ENCODE assay signal across 8 cellular contexts in the genomic region with DNA sequence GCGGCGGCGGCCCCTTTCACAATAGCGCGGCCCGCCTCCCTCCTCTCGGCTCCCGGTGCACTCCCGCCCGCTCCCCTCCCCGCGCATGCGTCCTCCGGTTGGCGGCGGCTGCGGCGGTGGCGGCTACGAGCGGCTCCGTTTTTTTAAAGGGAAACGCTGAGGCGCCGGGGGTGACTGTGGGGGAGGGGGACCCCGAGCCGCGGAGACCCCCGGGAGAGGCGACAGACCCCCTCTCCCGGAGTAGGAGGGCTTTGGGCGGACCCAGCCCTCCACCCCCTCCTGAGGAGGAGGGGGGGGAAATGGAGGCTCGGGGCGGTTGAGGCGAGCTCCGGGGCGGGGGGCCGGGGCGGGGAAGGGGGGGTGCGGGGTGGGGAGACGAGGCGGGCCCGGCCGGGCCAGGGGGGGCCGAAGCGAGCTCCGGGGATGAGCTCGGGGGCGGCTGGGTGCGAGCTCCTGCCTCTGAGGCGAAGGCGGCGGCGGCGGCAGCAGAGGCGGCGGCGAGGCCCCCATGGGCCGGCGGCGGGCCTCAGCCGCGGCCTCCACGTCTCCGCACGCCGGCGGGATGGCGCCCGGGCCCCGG. TPM values are rescaled to one million over a fixed set of nuclear protein-coding genes. Genes with fewer than 3 reads are reported as not detected.
DNase-seq lines count a peak whose midpoint lies in the region; ATAC-seq and TF ChIP-seq lines count a peak whose summit lies in the region.

A gene with protein sequence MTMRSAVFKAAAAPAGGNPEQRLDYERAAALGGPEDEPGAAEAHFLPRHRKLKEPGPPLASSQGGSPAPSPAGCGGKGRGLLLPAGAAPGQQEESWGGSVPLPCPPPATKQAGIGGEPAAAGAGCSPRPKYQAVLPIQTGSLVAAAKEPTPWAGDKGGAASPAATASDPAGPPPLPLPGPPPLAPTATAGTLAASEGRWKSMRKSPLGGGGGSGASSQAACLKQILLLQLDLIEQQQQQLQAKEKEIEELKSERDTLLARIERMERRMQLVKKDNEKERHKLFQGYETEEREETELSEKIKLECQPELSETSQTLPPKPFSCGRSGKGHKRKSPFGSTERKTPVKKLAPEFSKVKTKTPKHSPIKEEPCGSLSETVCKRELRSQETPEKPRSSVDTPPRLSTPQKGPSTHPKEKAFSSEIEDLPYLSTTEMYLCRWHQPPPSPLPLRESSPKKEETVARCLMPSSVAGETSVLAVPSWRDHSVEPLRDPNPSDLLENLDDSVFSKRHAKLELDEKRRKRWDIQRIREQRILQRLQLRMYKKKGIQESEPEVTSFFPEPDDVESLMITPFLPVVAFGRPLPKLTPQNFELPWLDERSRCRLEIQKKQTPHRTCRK (plus strand): TSS at position 86 of the 580 bp plus-strand sequence. CDS start 642 bp downstream, outside the sequence.

- WGBS in liver: under 1% methylated on average over 71 of the region's 71 CpGs

- TF ChIP-seq CTCF in GM13977 (IDR thresholded peaks at IDR 0.05; ENCODE audit: extremely low read depth, insufficient read depth, missing control alignments): no peak
- peak in 1 of 56 donors; percentile 3 for TF ChIP-seq CTCF in dorsolateral prefrontal cortex (IDR thresholded peaks at IDR 0.05 in 54 of 56, conservative IDR thresholded peaks at IDR 0.05 in 2 of 56; ENCODE audit: low read depth in 1 of 56, partially characterized antibody in 56 of 56)
- TF ChIP-seq CTCF in liver (IDR thresholded peaks at IDR 0.05; ENCODE audit: low read depth, low read length, missing input control): no peak

- ATAC-seq in HG03103 (IDR thresholded peaks at IDR 0.05; ENCODE audit: low read depth, unreplicated experiment) (peak; percentile 46), HG03469 (IDR thresholded peaks at IDR 0.05; ENCODE audit: unreplicated experiment) (no peak)

- H3K4me3 ChIP-seq in dorsolateral prefrontal cortex: peak within 1 kb of the TSS; percentile 73 to 100 (median 96)
- H3K4me3 ChIP-seq in liver (ENCODE audit: low read depth in 1 of 3, low read length in 3 of 3): peak within 1 kb of the TSS; percentile 86 to 97 (median 96)

- CTCF ChIA-PET in activated CD4-positive, alpha-beta memory T cell treated with anti-CD3 and anti-CD28 coated beads, Interleukin-2, amount 10 ng/mL, durations not matched to agents 7 days and 5 days (lab: Charles Lee): interaction anchor here (0.7 to 4.1 kb wide), 6 partner anchors 10 to 195 kb away, joined by 3 to 75 read pairs (median 9); partner anchors contain the start of genes NR1D1 and WIPF2

- H3K27ac Mint-ChIP-seq in activated CD4-positive, alpha-beta memory T cell treated with anti-CD3 and anti-CD28 coated beads, Interleukin-2, amount 10 ng/mL, durations not matched to agents 7 days and 5 days: peak within 1 kb of the TSS; percentile 74

- H3K27me3 Mint-ChIP-seq in activated CD4-positive, alpha-beta memory T cell treated with anti-CD3 and anti-CD28 coated beads, Interleukin-2, amount 10 ng/mL, durations not matched to agents 7 days and 5 days: no peaks in the 10 kb centered on the region

- H3K36me3 ChIP-seq in liver (ENCODE audit: control insufficient read depth in 4 of 4, insufficient read depth in 3 of 4, low read depth in 1 of 4, low read length in 3 of 4): peaks cover 2 to 8% (median 4%) of the 10 kb centered on the region in 4 donors

- peak within 1 kb of the TSS; percentile 78 for H3K4me3 Mint-ChIP-seq in activated CD4-positive, alpha-beta memory T cell treated with anti-CD3 and anti-CD28 coated beads, Interleukin-2, amount 10 ng/mL, durations not matched to agents 7 days and 5 days

- in situ Hi-C loops in GM13977 (cut with MboI; ENCODE audit: low pct_unique_long_range_greater_than_20kb, low sequenced_read_pairs, unreplicated experiment): no loop called here

- no peaks in the 10 kb centered on the region for H3K9me3 ChIP-seq in liver (ENCODE audit: control insufficient read depth in 4 of 4, low read length in 3 of 4)

- TF ChIP-seq RAD21 in liver (IDR thresholded peaks at IDR 0.05): no peak

- peaks cover 3 to 27% (median 23%) of the 10 kb centered on the region in 4 donors for H3K4me1 ChIP-seq in liver (ENCODE audit: control insufficient read depth in 4 of 4, insufficient read depth in 4 of 4, low read length in 3 of 4)

- no peaks in the 10 kb centered on the region for H3K9me3 Mint-ChIP-seq in activated CD4-positive, alpha-beta memory T cell treated with anti-CD3 and anti-CD28 coated beads, Interleukin-2, amount 10 ng/mL, durations not matched to agents 7 days and 5 days

- H3K36me3 Mint-ChIP-seq in activated CD4-positive, alpha-beta memory T cell treated with anti-CD3 and anti-CD28 coated beads, Interleukin-2, amount 10 ng/mL, durations not matched to agents 7 days and 5 days (ENCODE audit: low read depth): peaks cover 34% of the 10 kb centered on the region

- H3K27ac ChIP-seq in dorsolateral prefrontal cortex (peak within 1 kb of the TSS; percentile 96 to 100 (median 99)), liver (ENCODE audit: low read depth in 1 of 2, low read length in 2 of 2) (peak within 1 kb of the TSS; percentile 91 to 95)

- intact Hi-C loops in dorsolateral prefrontal cortex (cut with DNase I): loop anchor here (1.0 to 2.0 kb wide), 3 partner anchors 9 to 19 kb away; partner anchors contain the start of gene CASC3 (in 1 of the 2)

- H3K27me3 ChIP-seq in dorsolateral prefrontal cortex: no peaks in the 10 kb centered on the region
- H3K27me3 ChIP-seq in liver (ENCODE audit: control insufficient read depth in 4 of 4, insufficient read depth in 4 of 4, low read length in 3 of 4): no peaks in the 10 kb centered on the region

- POLR2A ChIA-PET in activated CD4-positive, alpha-beta memory T cell treated with anti-CD3 and anti-CD28 coated beads, Interleukin-2, amount 10 ng/mL, durations not matched to agents 7 days and 5 days (lab: Charles Lee): interaction anchor here (0.6 to 5.6 kb wide), 17 partner anchors 10 to 166 kb away, joined by 3 to 132 read pairs (median 6); partner anchors contain the start of genes CASC3, CDC6, NR1D1 and PSMD3

- DNase-seq in GM13977 (ENCODE audit: low spot score) (peak; percentile 97), NCI-H526 treated with DMSO at 0.1 percent for 48 hours (lab: John Stamatoyannopoulos, UW) (peak; percentile 49), dorsolateral prefrontal cortex (peak; percentile 74 to 92 (median 86))
- peak; percentile 86 for DNase-seq in activated CD4-positive, alpha-beta memory T cell treated with anti-CD3 and anti-CD28 coated beads, Interleukin-2, amount 10 ng/mL, durations not matched to agents 7 days and 5 days
- DNase-seq in stimulated activated CD4-positive, alpha-beta T cell treated with anti-CD3 and anti-CD28 coated beads, Interleukin-2, amount 100 ng/mL, for 48 hours: peak; percentile 78 to 82

- H3K4me1 Mint-ChIP-seq in activated CD4-positive, alpha-beta memory T cell treated with anti-CD3 and anti-CD28 coated beads, Interleukin-2, amount 10 ng/mL, durations not matched to agents 7 days and 5 days: peaks cover 42% of the 10 kb centered on the region

- peak within 1 kb of the TSS; percentile 81 to 82 for H3K9ac ChIP-seq in liver (ENCODE audit: low read depth in 1 of 2, low read length in 2 of 2)

TF ChIP-seq in liver, 16 proteins besides CTCF, POLR2A, EP300 and RAD21:
- TF ChIP-seq TAF1 (conservative IDR thresholded peaks at IDR 0.05): no peak
- TF ChIP-seq, protein P1, sequence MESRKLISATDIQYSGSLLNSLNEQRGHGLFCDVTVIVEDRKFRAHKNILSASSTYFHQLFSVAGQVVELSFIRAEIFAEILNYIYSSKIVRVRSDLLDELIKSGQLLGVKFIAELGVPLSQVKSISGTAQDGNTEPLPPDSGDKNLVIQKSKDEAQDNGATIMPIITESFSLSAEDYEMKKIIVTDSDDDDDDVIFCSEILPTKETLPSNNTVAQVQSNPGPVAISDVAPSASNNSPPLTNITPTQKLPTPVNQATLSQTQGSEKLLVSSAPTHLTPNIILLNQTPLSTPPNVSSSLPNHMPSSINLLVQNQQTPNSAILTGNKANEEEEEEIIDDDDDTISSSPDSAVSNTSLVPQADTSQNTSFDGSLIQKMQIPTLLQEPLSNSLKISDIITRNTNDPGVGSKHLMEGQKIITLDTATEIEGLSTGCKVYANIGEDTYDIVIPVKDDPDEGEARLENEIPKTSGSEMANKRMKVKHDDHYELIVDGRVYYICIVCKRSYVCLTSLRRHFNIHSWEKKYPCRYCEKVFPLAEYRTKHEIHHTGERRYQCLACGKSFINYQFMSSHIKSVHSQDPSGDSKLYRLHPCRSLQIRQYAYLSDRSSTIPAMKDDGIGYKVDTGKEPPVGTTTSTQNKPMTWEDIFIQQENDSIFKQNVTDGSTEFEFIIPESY (IDR thresholded peaks at IDR 0.05): no peak
- TF ChIP-seq GABPA (IDR thresholded peaks at IDR 0.05 in 1 of 2, conservative IDR thresholded peaks at IDR 0.05 in 1 of 2): no peak
- TF ChIP-seq EGR1 (IDR thresholded peaks at IDR 0.05; ENCODE audit: low read depth in 2 of 2): peak in 1 of 2 donors; percentile 17
- TF ChIP-seq ATF3 (IDR thresholded peaks at IDR 0.05): no peak
- no peak for TF ChIP-seq NR2F2 (IDR thresholded peaks at IDR 0.05)
- no peak for TF ChIP-seq JUND (IDR thresholded peaks at IDR 0.05)
- TF ChIP-seq YY1 (IDR thresholded peaks at IDR 0.05): no peak
- no peak for TF ChIP-seq HNF4A (conservative IDR thresholded peaks at IDR 0.05)

RNA-seq across cellular contexts. Expression of the gene that starts here (rescaled TPM):
- 100 to 1,000 TPM; 102 to 103 TPM for total RNA-seq in activated CD4-positive, alpha-beta memory T cell treated with anti-CD3 and anti-CD28 coated beads, Interleukin-2, amount 10 ng/mL, durations not matched to agents 7 days and 5 days
- total RNA-seq in dorsolateral prefrontal cortex (100 to 1,000 TPM in 116 of 120 experiments, 10 to 100 TPM in 4; 87.8 to 143 (median 120) TPM), liver (10 to 100 TPM; 24.0 to 43.7 TPM)
- 10 to 100 TPM in 1 of 2 donors, 1 to 10 TPM in 1; 7.9 to 23.1 TPM for polyA plus RNA-seq in liver
